8 cellular contexts compared by ENCODE assay signal in genomic region chr14:99683619-99684355, GRCh38. TPM values are rescaled to one million over a fixed set of nuclear protein-coding genes. Genes with fewer than 3 reads are reported as not detected.
DNase-seq lines count a peak whose midpoint lies in the region; ATAC-seq and TF ChIP-seq lines count a peak whose summit lies in the region.

TSS of gene CYP46A1 (plus strand) at chr14:99684298. CDS start at chr14:99684418, 120 bp downstream.

- H3K9me3 ChIP-seq in adrenal gland (replicated peaks in 1 of 3) = no peaks in the 10 kb centered on the region
- peaks cover 0 to 5% (median 0%) of the 10 kb centered on the region in 11 donors for H3K9me3 ChIP-seq in heart right ventricle

- H3K27ac ChIP-seq in adrenal gland = peak within 1 kb of the TSS in 4 of 5 donors; percentile 78 to 91 (median 86)
- peak within 1 kb of the TSS in 9 of 10 donors; percentile 71 to 94 (median 80) for H3K27ac ChIP-seq in heart right ventricle

- TF ChIP-seq CTCF in GM13976 (IDR thresholded peaks at IDR 0.05; ENCODE audit: borderline replicate concordance, control extremely low read depth, extremely low read depth, insufficient read depth, missing control alignments) (no peak), adrenal gland (IDR thresholded peaks at IDR 0.05) (peak in 1 of 6 experiments; percentile 19), heart right ventricle (IDR thresholded peaks at IDR 0.05) (no peak)

- H3K4me1 ChIP-seq in adrenal gland (replicated peaks in 1 of 2) (peaks cover 9 to 12% of the 10 kb centered on the region in 2 donors), heart right ventricle (peaks cover 9 to 25% (median 15%) of the 10 kb centered on the region in 9 donors)

- no peaks in the 10 kb centered on the region for H3K27me3 ChIP-seq in adrenal gland
- H3K27me3 ChIP-seq in heart right ventricle = peaks cover 0 to 25% (median 0%) of the 10 kb centered on the region in 7 donors

- no peaks in the 10 kb centered on the region for H3K36me3 ChIP-seq in adrenal gland (replicated peaks in 1 of 2)
- no peaks in the 10 kb centered on the region for H3K36me3 ChIP-seq in heart right ventricle

- peak; percentile 93 for ATAC-seq in HG02852 (IDR thresholded peaks at IDR 0.05; ENCODE audit: unreplicated experiment)
- peak; percentile 97 to 99 (median 98) for ATAC-seq in heart right ventricle

- H3K4me3 ChIP-seq in adrenal gland (peak within 1 kb of the TSS; percentile 77 to 94 (median 88)), heart right ventricle (peak within 1 kb of the TSS; percentile 51 to 99 (median 87))

- intact Hi-C loops in adrenal gland (cut with DNase I) = loop anchor here in 1 of 2 donors (5.0 kb wide), 1 partner anchor 199 kb away; no protein-coding TSS in a partner anchor
- intact Hi-C loops in heart right ventricle (cut with DNase I) = loop anchor here in 8 of 10 donors (2.0 to 5.0 kb wide), 5 partner anchors 44 to 204 kb away; partner anchors contain the start of gene EML1 (in 2 of the 8)
- intact Hi-C loops in posterior vena cava (cut with DNase I) = loop anchor here in 1 of 2 donors (5.0 kb wide), 1 partner anchor 204 kb away; no protein-coding TSS in a partner anchor

- 0 to 1% (median 0%) methylated on average over 32 to 77 of the region's 77 CpGs for WGBS in adrenal gland, 4 donors
- WGBS in heart right ventricle, 2 donors = 0 to 1% methylated on average over 44 to 75 of the region's 77 CpGs

- TF ChIP-seq POLR2A in adrenal gland (IDR thresholded peaks at IDR 0.05) = no peak

- peak; percentile 100 for DNase-seq in GM13976 (ENCODE audit: low spot score)
- DNase-seq in NCI-H1436 treated with DMSO at 0.1 percent for 48 hours (lab: John Stamatoyannopoulos, UW) = peak; percentile 88
- peak; percentile 99 for DNase-seq in T follicular helper cell (ENCODE audit: low read depth)
- DNase-seq in adrenal gland = peak; percentile 100
- DNase-seq in heart right ventricle = peak; percentile 100
- DNase-seq in posterior vena cava (ENCODE audit: low spot score) = peak; percentile 100
- peak; percentile 100 for DNase-seq in ureter (ENCODE audit: low spot score)

- in situ Hi-C loops in GM13976 (cut with MboI; ENCODE audit: low sequenced_read_pairs, unreplicated experiment) = no loop called here

RNA-seq across cellular contexts. Expression of gene CYP46A1, which starts in this region (rescaled TPM):
- total RNA-seq in adrenal gland (1 to 10 TPM in 6 of 8 donors, under 1 TPM in 2; 0.85 to 3.2 (median 2.1) TPM), heart right ventricle (1 to 10 TPM; 2.0 to 6.1 (median 3.9) TPM), posterior vena cava (1 to 10 TPM; 1.3 TPM), ureter (2.2 TPM)
- polyA plus RNA-seq in adrenal gland (1 to 10 TPM; 1.6 to 5.9 (median 3.0) TPM), heart right ventricle (1 to 10 TPM; 1.5 to 2.3 TPM)

Comparison
In these comparisons a context has a peak if more than half of its experiments do, and no peak if none do; other contexts are left out.
1. Peak in every context shown above with its lines: DNase-seq, ATAC-seq, H3K4me3 ChIP-seq and H3K27ac ChIP-seq.